1 cellular context compared by ENCODE assay signal in the genomic region with DNA sequence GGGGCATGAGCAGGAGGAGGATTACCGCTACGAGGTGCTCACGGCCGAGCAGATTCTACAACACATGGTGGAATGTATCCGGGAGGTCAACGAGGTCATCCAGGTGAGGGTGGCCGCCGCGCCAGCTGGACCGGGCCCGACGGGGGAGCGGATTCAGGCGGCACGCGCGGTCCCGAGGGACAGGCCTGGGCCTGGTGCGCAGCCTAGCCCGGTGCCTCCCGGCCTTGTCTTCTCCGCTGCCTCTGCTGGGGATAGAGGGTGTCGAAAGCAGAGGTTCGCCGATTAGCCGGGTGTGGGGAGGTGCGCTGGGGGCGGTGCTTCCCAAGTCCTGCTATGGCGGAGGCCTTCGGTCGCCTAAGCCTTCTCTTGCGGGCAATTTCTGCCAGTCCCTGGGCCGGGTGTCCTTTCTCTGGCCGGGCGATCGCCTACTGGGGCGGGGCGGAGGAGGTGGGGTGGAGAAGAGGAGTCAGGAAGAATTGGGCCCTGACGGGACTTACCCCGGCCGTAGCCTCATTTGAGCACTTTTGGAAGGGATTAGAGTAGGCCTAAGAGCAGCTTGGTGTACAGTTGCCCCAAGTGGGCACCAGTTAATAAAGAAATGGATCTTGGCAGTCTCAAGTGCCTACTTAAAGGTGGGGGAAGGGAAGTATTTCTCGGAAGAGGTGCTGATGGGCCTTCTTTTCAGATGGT.
TF ChIP-seq lines count a peak whose summit lies in the region.

No MANE protein-coding gene starts in this region.

TF ChIP-seq in HepG2, 621 proteins besides CTCF, POLR2A, EP300 and RAD21 (continued from another document and continues in another):
- TF ChIP-seq IRF1 (CRISPR knock-in tag; IDR thresholded peaks at IDR 0.05; ENCODE audit: low read depth) (no peak), ZNF496 (CRISPR knock-in tag; IDR thresholded peaks at IDR 0.05; ENCODE audit: insufficient replicate concordance) (no peak), GATA4 (IDR thresholded peaks at IDR 0.05; ENCODE audit: borderline replicate concordance, low read depth) (no peak), PRDM15 (CRISPR knock-in tag; IDR thresholded peaks at IDR 0.05) (peak; percentile 64; the same call in 1 of the 2 replicates), KDM4B (CRISPR knock-in tag; IDR thresholded peaks at IDR 0.05) (no peak), CBX2 (IDR thresholded peaks at IDR 0.05; ENCODE audit: low read depth, low read length) (no peak), CBX2 (CRISPR knock-in tag; IDR thresholded peaks at IDR 0.05; ENCODE audit: low read depth) (no peak; the same call in 1 of the 2 replicates), TRAFD1 (CRISPR knock-in tag; IDR thresholded peaks at IDR 0.05; ENCODE audit: borderline replicate concordance) (no peak), ZFP36L1 (CRISPR knock-in tag; IDR thresholded peaks at IDR 0.05) (no peak), FOXM1 (CRISPR knock-in tag; IDR thresholded peaks at IDR 0.05) (no peak), RFXAP (CRISPR knock-in tag; IDR thresholded peaks at IDR 0.05; ENCODE audit: borderline replicate concordance) (peak; percentile 24; the same call in 1 of the 2 replicates), ZBTB1 (CRISPR knock-in tag; IDR thresholded peaks at IDR 0.05; ENCODE audit: borderline replicate concordance) (no peak), CBFB (CRISPR knock-in tag; IDR thresholded peaks at IDR 0.05) (no peak), ZMYM4 (CRISPR knock-in tag; IDR thresholded peaks at IDR 0.05) (peak; percentile 25; the same call in 1 of the 2 replicates), BORCS8-MEF2B (CRISPR knock-in tag; IDR thresholded peaks at IDR 0.05) (peak; percentile 18; the same call in 1 of the 2 replicates), LCORL (IDR thresholded peaks at IDR 0.05) (no peak), LCORL (CRISPR knock-in tag; IDR thresholded peaks at IDR 0.05) (peak; percentile 30; the same call in 1 of the 2 replicates), NKX3-1 (CRISPR knock-in tag; IDR thresholded peaks at IDR 0.05) (no peak), ZNF232 (CRISPR knock-in tag; IDR thresholded peaks at IDR 0.05; ENCODE audit: borderline replicate concordance) (peak; percentile 39; the same call in 1 of the 2 replicates), TGIF2 (CRISPR knock-in tag; IDR thresholded peaks at IDR 0.05) (peak; percentile 61; the same call in 1 of the 2 replicates), HNRNPLL (IDR thresholded peaks at IDR 0.05; ENCODE audit: low read depth, low read length, poor library complexity, severe bottlenecking) (peak; percentile 70), RBFOX2 (IDR thresholded peaks at IDR 0.05; ENCODE audit: low read depth, low read length) (peak; percentile 58; the same call in 1 of the 2 replicates), AHR (CRISPR knock-in tag; IDR thresholded peaks at IDR 0.05) (0 out of 2 replicates have a peak, but pooled peaks have one; percentile 56), GPN1 (CRISPR knock-in tag; IDR thresholded peaks at IDR 0.05; ENCODE audit: borderline replicate concordance) (no peak), SMAD3 (CRISPR knock-in tag; IDR thresholded peaks at IDR 0.05) (0 out of 2 replicates have a peak, but pooled peaks have one; percentile 27), ZFP90 (CRISPR knock-in tag; IDR thresholded peaks at IDR 0.05; ENCODE audit: borderline replicate concordance) (0 out of 2 replicates have a peak, but pooled peaks have one; percentile 76), NFYC (CRISPR knock-in tag; IDR thresholded peaks at IDR 0.05) (no peak), SALL2 (CRISPR knock-in tag; IDR thresholded peaks at IDR 0.05) (peak; percentile 88), ARNT (IDR thresholded peaks at IDR 0.05) (no peak), AFF4 (CRISPR knock-in tag; IDR thresholded peaks at IDR 0.05) (no peak)
- TF ChIP-seq, protein P1, sequence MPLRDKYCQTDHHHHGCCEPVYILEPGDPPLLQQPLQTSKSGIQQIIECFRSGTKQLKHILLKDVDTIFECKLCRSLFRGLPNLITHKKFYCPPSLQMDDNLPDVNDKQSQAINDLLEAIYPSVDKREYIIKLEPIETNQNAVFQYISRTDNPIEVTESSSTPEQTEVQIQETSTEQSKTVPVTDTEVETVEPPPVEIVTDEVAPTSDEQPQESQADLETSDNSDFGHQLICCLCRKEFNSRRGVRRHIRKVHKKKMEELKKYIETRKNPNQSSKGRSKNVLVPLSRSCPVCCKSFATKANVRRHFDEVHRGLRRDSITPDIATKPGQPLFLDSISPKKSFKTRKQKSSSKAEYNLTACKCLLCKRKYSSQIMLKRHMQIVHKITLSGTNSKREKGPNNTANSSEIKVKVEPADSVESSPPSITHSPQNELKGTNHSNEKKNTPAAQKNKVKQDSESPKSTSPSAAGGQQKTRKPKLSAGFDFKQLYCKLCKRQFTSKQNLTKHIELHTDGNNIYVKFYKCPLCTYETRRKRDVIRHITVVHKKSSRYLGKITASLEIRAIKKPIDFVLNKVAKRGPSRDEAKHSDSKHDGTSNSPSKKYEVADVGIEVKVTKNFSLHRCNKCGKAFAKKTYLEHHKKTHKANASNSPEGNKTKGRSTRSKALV (CRISPR knock-in tag; IDR thresholded peaks at IDR 0.05): 0 out of 2 replicates have a peak, but pooled peaks have one; percentile 15
- TF ChIP-seq, protein P2, sequence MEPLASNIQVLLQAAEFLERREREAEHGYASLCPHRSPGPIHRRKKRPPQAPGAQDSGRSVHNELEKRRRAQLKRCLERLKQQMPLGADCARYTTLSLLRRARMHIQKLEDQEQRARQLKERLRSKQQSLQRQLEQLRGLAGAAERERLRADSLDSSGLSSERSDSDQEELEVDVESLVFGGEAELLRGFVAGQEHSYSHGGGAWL (CRISPR knock-in tag; IDR thresholded peaks at IDR 0.05): 0 out of 2 replicates have a peak, but pooled peaks have one; percentile 49
- TF ChIP-seq, protein P3, sequence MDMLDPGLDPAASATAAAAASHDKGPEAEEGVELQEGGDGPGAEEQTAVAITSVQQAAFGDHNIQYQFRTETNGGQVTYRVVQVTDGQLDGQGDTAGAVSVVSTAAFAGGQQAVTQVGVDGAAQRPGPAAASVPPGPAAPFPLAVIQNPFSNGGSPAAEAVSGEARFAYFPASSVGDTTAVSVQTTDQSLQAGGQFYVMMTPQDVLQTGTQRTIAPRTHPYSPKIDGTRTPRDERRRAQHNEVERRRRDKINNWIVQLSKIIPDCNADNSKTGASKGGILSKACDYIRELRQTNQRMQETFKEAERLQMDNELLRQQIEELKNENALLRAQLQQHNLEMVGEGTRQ (IDR thresholded peaks at IDR 0.05; ENCODE audit: low read depth, low read length): no peak
- TF ChIP-seq, protein P3 (CRISPR knock-in tag; IDR thresholded peaks at IDR 0.05; ENCODE audit: borderline replicate concordance): no peak
- TF ChIP-seq, protein P4, sequence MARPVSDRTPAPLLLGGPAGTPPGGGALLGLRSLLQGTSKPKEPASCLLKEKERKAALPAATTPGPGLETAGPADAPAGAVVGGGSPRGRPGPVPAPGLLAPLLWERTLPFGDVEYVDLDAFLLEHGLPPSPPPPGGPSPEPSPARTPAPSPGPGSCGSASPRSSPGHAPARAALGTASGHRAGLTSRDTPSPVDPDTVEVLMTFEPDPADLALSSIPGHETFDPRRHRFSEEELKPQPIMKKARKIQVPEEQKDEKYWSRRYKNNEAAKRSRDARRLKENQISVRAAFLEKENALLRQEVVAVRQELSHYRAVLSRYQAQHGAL (CRISPR knock-in tag; IDR thresholded peaks at IDR 0.05; ENCODE audit: not compliant biosample characterization): no peak
- TF ChIP-seq, protein P5, sequence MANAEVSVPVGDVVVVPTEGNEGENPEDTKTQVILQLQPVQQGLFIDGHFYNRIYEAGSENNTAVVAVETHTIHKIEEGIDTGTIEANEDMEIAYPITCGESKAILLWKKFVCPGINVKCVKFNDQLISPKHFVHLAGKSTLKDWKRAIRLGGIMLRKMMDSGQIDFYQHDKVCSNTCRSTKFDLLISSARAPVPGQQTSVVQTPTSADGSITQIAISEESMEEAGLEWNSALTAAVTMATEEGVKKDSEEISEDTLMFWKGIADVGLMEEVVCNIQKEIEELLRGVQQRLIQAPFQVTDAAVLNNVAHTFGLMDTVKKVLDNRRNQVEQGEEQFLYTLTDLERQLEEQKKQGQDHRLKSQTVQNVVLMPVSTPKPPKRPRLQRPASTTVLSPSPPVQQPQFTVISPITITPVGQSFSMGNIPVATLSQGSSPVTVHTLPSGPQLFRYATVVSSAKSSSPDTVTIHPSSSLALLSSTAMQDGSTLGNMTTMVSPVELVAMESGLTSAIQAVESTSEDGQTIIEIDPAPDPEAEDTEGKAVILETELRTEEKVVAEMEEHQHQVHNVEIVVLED (CRISPR knock-in tag; IDR thresholded peaks at IDR 0.05; ENCODE audit: borderline replicate concordance): peak; percentile 67
